8 cellular contexts compared by ENCODE assay signal in the genomic region with DNA sequence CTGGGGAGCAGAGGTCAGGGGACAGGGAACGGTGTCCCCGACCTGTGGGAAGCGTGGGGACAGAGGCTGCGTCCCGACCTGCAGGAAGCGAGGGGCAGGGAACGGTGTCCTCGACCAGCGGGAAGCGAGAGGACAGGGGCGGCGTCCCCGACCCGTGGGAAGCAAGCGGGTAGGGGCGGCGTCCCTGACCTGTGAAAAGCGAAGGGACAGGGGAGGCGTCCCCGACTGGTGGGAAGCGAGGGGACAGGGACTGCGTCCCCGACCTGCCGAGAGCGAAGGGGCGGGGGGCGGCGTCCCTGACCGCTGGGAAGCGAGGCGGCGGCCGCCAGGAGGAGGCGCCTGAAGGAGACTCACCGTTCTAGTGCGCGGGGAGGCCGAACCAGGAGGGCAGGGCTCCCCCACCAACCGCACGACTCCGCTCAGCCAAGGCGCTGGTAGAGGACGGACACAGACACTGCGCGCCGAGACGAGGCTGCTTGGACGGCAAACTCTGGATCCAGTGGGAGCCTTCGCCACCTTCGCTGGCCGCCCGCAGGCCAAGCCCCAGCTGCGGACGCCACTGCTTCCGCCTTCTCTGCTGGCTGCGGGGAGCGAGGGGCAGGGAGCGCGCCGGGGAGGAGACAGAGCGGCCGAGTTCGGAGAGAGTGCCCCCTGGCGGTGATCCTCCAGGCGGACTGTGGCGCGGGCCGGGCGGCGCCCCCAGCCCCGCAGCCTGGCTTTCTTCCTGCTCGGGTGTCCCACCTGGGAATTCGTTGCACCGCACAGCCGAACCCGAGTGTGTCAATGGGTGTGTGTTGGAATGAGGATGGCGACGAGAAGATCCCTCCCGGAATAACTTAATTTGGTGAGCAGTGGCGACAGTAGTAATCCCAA. TPM values are rescaled to one million over a fixed set of nuclear protein-coding genes. Genes with fewer than 3 reads are reported as not detected.
DNase-seq lines count a peak whose midpoint lies in the region; ATAC-seq and TF ChIP-seq lines count a peak whose summit lies in the region.

A gene with protein sequence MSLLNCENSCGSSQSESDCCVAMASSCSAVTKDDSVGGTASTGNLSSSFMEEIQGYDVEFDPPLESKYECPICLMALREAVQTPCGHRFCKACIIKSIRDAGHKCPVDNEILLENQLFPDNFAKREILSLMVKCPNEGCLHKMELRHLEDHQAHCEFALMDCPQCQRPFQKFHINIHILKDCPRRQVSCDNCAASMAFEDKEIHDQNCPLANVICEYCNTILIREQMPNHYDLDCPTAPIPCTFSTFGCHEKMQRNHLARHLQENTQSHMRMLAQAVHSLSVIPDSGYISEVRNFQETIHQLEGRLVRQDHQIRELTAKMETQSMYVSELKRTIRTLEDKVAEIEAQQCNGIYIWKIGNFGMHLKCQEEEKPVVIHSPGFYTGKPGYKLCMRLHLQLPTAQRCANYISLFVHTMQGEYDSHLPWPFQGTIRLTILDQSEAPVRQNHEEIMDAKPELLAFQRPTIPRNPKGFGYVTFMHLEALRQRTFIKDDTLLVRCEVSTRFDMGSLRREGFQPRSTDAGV (minus strand): TSS at position 579 of the 873 bp plus-strand sequence. CDS start 8,757 bp downstream, outside the sequence.

- peak; percentile 70 for TF ChIP-seq CTCF in AG10803 (conservative IDR thresholded peaks at IDR 0.05; ENCODE audit: low read length)

- peak within 1 kb of the TSS; percentile 98 for H3K4me3 ChIP-seq in AG10803 (ENCODE audit: low read length)

- DNase-seq in AG10803 (ENCODE audit: low read depth) (peak; percentile 79), NCI-H226 (peak; percentile 70), cerebellum (ENCODE audit: low spot score) (peak; percentile 78), kidney glomerular epithelial cell (lab: John Stamatoyannopoulos, UW) (peak; percentile 89)
- DNase-seq in activated CD4-positive, alpha-beta T cell treated with anti-CD3 and anti-CD28 coated beads for 1 hour: peak; percentile 80
- peak; percentile 74 to 88 for DNase-seq in stimulated activated CD4-positive, alpha-beta T cell treated with anti-CD3 and anti-CD28 coated beads, Interleukin-1b, Interleukin-23, amount 100 ng/mL, for 1 hour (ENCODE audit: low read depth in 2 of 2)

- peak; percentile 98 for ATAC-seq in GM18907 (IDR thresholded peaks at IDR 0.05; ENCODE audit: unreplicated experiment)
- peak; percentile 96 for ATAC-seq in HG03139 (IDR thresholded peaks at IDR 0.05; ENCODE audit: unreplicated experiment)

RNA-seq across cellular contexts. Expression of the gene that starts here (rescaled TPM):
- total RNA-seq in cerebellum: 17.0 TPM

Comparison
In these comparisons a context has a peak if more than half of its experiments do, and no peak if none do; other contexts are left out.
1. Peak in every context shown above with its lines: DNase-seq, ATAC-seq and H3K4me3 ChIP-seq.